ENCODE assay signal across 24 cellular contexts in genomic region chr1:180945551-180945950, GRCh38.
"Had no signal": no experiment of that assay in that cellular context is flagged by ENCODE, and none has a peak within 500 bp of the region (broad histone marks: within the 10 kb centered on the region; RNA-seq: fewer than 3 reads in every experiment).

No MANE protein-coding gene starts in this region.

- H3K9me3 ChIP-seq: colonic mucosa, lower lobe of right lung, pancreas, right lobe of liver, thoracic aorta had no signal

- H3K27ac ChIP-seq: brain microvascular endothelial cell, colonic mucosa, epithelial cell of prostate, foreskin keratinocyte, lower lobe of right lung, pancreas, right lobe of liver, thoracic aorta, VCaP had no signal

- H3K27me3 ChIP-seq: brain microvascular endothelial cell, colonic mucosa, foreskin keratinocyte, pancreas, right lobe of liver had no signal

- H3K4me2 ChIP-seq: smooth muscle cell had no signal

- DNase-seq: activated CD4-positive, alpha-beta T cell treated with anti-CD3 and anti-CD28 coated beads, Interleukin-2, amount 50 U/mL, for 1 hour; activated CD4-positive, CD25-positive, alpha-beta regulatory T cell treated with anti-CD3 and anti-CD28 coated beads, Interleukin-2, amount 50 U/mL, for 72 hours; activated CD8-positive, alpha-beta memory T cell treated with anti-CD3 and anti-CD28 coated beads for 24 hours; activated CD8-positive, alpha-beta memory T cell treated with anti-CD3 and anti-CD28 coated beads, Interleukin-2, amount 50 U/mL, for 48 hours; activated effector memory CD4-positive, alpha-beta T cell treated with anti-CD3 and anti-CD28 coated beads, Interleukin-2, amount 50 U/mL, for 16 hours; activated naive CD4-positive, alpha-beta T cell treated with anti-CD3 and anti-CD28 coated beads, Interleukin-2, amount 50 U/mL, for 16 hours; activated T-cell treated with anti-CD3 and anti-CD28 coated beads, Interleukin-2, amount 50 U/mL, for 72 hours; aorta; brain microvascular endothelial cell; central memory CD4-positive, alpha-beta T cell; colonic mucosa; endodermal cell; hippocampal formation; lower lobe of right lung; natural killer cell; stimulated activated CD4-positive, alpha-beta T cell treated with anti-CD3 and anti-CD28 coated beads, Interleukin-4, amount 100 ng/mL, for 24 hours had no signal

- H3K4me3 ChIP-seq: colonic mucosa, lower lobe of right lung, pancreas, right lobe of liver, smooth muscle cell, thoracic aorta had no signal

- ATAC-seq: activated T-cell treated with anti-CD3 and anti-CD28 coated beads, Interleukin-2, amount 50 U/mL, for 72 hours; lower lobe of right lung; natural killer cell; pancreas; right lobe of liver; stimulated activated memory B cell treated with anti-CD40 and anti-IgM and Interleukin-4, amounts not matched to agents 10 μg/mL and 1 μg/mL and 100 μg/mL, for 72 hours had no signal

- H3K36me3 ChIP-seq: brain microvascular endothelial cell, colonic mucosa, pancreas, right lobe of liver had no signal

- H3K4me1 ChIP-seq: colonic mucosa, foreskin keratinocyte, lower lobe of right lung, pancreas, right lobe of liver had no signal
